In genomic region chr5:110899566-110900412, GRCh38 we compare ENCODE assay signal across 10 cellular contexts.
DNase-seq lines count a peak whose midpoint lies in the region; ATAC-seq and TF ChIP-seq lines count a peak whose summit lies in the region.
"Had no signal": no experiment of that assay in that cellular context is flagged by ENCODE, and none has a peak within 500 bp of the region (broad histone marks: within the 10 kb centered on the region; RNA-seq: fewer than 3 reads in every experiment).

No MANE protein-coding gene starts in this region.

- H3K9me3 ChIP-seq in tibial nerve, result no peaks in the 10 kb centered on the region

- H3K27me3 Mint-ChIP-seq in HFFc6 (ENCODE audit: insufficient read depth) (peaks cover 5% of the 10 kb centered on the region), immature natural killer cell (ENCODE audit: low read depth in 3 of 3) (peaks cover 0 to 4% (median 0%) of the 10 kb centered on the region in 3 donors)

- TF ChIP-seq CTCF in HFFc6 (IDR thresholded peaks at IDR 0.05) (no peak), foreskin fibroblast (IDR thresholded peaks at IDR 0.05; ENCODE audit: low read depth, low read length) (no peak), tibial nerve (IDR thresholded peaks at IDR 0.05) (no peak)

- H3K4me3 Mint-ChIP-seq in HFFc6 (peak overlapping the region; percentile 10), immature natural killer cell (no peak overlapping the region)

- H3K4me3 ChIP-seq in foreskin fibroblast (ENCODE audit: low read depth in 1 of 2, low read length in 2 of 2) (no peak overlapping the region), tibial nerve (no peak overlapping the region)

- no peaks in the 10 kb centered on the region for H3K36me3 ChIP-seq in tibial nerve

- H3K9me3 Mint-ChIP-seq in HFFc6 (no peaks in the 10 kb centered on the region), immature natural killer cell (peaks cover 0 to 12% (median 0%) of the 10 kb centered on the region in 6 donors)

- ATAC-seq in GM18870 (IDR thresholded peaks at IDR 0.05; ENCODE audit: unreplicated experiment) (peak; percentile 89), HG03571 (IDR thresholded peaks at IDR 0.05; ENCODE audit: unreplicated experiment) (peak; percentile 67), left cardiac atrium (no peak), left colon (no peak)

- H3K27ac Mint-ChIP-seq in HFFc6 (peak overlapping the region; percentile 49), immature natural killer cell (no peak overlapping the region)

- no peak overlapping the region for H3K27ac ChIP-seq in tibial nerve

- WGBS in tibial nerve, 2 donors, result 65 to 74% methylated on average over 4 of the region's 4 CpGs

- DNase-seq in HFFc6, result peak; percentile 65
- peak; percentile 39 to 69 for DNase-seq in foreskin fibroblast
- no peak for DNase-seq in left cardiac atrium
- DNase-seq in immature natural killer cell, result no peak
- no peak for DNase-seq in left colon
- DNase-seq in tibial nerve (ENCODE audit: low spot score in 2 of 2), result no peak
- DNase-seq: cortex of kidney; stimulated activated CD4-positive, alpha-beta T cell treated with anti-CD3 and anti-CD28 coated beads, Interleukin-2, amount 100 ng/mL, for 48 hours had no signal

- H3K27me3 ChIP-seq in tibial nerve, result no peaks in the 10 kb centered on the region

- peaks cover 39% of the 10 kb centered on the region for H3K4me1 Mint-ChIP-seq in HFFc6 (ENCODE audit: low read depth)
- H3K4me1 Mint-ChIP-seq in immature natural killer cell, result no peaks in the 10 kb centered on the region

- H3K4me1 ChIP-seq in tibial nerve, result no peaks in the 10 kb centered on the region

- H3K36me3 Mint-ChIP-seq in HFFc6 (ENCODE audit: low read depth) (no peaks in the 10 kb centered on the region), immature natural killer cell (no peaks in the 10 kb centered on the region)

- no peak for TF ChIP-seq POLR2A in tibial nerve (IDR thresholded peaks at IDR 0.05)

- no peak for TF ChIP-seq EP300 in tibial nerve (IDR thresholded peaks at IDR 0.05)

- intact Hi-C loops in left cardiac atrium (cut with DNase I), result no loop called here
- intact Hi-C loops in left colon (cut with DNase I, micrococcal nuclease), result no loop called here

Comparison
In these comparisons a context has a peak if more than half of its experiments do, and no peak if none do; other contexts are left out.
1. ATAC-seq: peak in GM18870 (single experiment) and HG03571 (single experiment); none in left cardiac atrium (0 of 2) and left colon (single experiment).
2. DNase-seq: peak in HFFc6 (single experiment) and foreskin fibroblast (2 of 2); none in left cardiac atrium (single experiment), immature natural killer cell (0 of 3), left colon (0 of 2) and tibial nerve (0 of 2).